26 cellular contexts compared by ENCODE assay signal in the genomic region with DNA sequence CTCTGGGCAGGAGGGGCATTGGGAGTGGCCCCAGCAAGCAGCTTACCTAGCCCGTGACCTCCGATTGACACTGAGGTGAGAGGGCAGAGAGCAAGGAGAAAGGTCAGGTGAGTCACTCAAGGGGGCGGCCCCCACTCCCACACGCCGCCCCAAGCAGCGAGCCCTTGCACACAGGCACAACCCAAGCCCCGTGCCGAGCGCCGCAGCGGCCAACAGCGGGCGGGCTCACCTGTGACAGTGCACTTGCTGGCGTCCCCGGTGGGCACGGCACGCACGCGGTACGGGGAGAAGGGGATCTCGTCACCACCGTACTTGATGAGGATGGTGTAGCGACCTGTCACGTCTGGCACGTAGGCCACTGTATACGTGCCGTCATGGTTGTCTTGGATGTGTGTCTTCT. TPM values are rescaled to one million over a fixed set of nuclear protein-coding genes. Genes with fewer than 3 reads are reported as not detected.
A peak's percentile ranks its signal among the peaks of the same experiment; 100 is the strongest.
DNase-seq lines count a peak whose midpoint lies in the region; ATAC-seq, FAIRE-seq and TF ChIP-seq lines count a peak whose summit lies in the region.
"Had no signal": no experiment of that assay in that cellular context is flagged by ENCODE, and none has a peak within 500 bp of the region (broad histone marks: within the 10 kb centered on the region; RNA-seq: fewer than 3 reads in every experiment).

No MANE protein-coding gene starts in this region.

- POLR2A ChIA-PET in naive thymus-derived CD8-positive, alpha-beta T cell (lab: Charles Lee): interaction anchor here (1.2 to 4.3 kb wide), 4 partner anchors 8 to 13 kb away, joined by 3 to 18 read pairs (median 4); no protein-coding TSS in a partner anchor

- H3K27me3 ChIP-seq in CD4-positive, CD25-positive, alpha-beta regulatory T cell (ENCODE audit: control insufficient read depth, insufficient read depth, low read length): no peaks in the 10 kb centered on the region
- H3K27me3 ChIP-seq in astrocyte (ENCODE audit: insufficient read depth, low read length): no peaks in the 10 kb centered on the region
- H3K27me3 ChIP-seq: SJSA1 had no signal

- no peak for TF ChIP-seq CTCF in CD14-positive monocyte (IDR thresholded peaks at IDR 0.05)
- no peak for TF ChIP-seq CTCF in astrocyte (IDR thresholded peaks at IDR 0.05; ENCODE audit: insufficient read depth, low read depth, low read length)

- H3K27me3 Mint-ChIP-seq in CD14-positive monocyte (ENCODE audit: low read depth in 3 of 3) (peaks cover 0 to 2% (median 0%) of the 10 kb centered on the region in 3 donors), astrocyte (ENCODE audit: low read depth, unreplicated experiment) (no peaks in the 10 kb centered on the region)
- no peaks in the 10 kb centered on the region for H3K27me3 Mint-ChIP-seq in CD4-positive, CD25-positive, alpha-beta regulatory T cell
- no peaks in the 10 kb centered on the region for H3K27me3 Mint-ChIP-seq in naive thymus-derived CD8-positive, alpha-beta T cell

- no peaks in the 10 kb centered on the region for H3K9me3 Mint-ChIP-seq in CD14-positive monocyte
- peaks cover 0 to 4% (median 0%) of the 10 kb centered on the region in 7 donors for H3K9me3 Mint-ChIP-seq in CD4-positive, CD25-positive, alpha-beta regulatory T cell
- H3K9me3 Mint-ChIP-seq in astrocyte (ENCODE audit: unreplicated experiment): no peaks in the 10 kb centered on the region
- H3K9me3 Mint-ChIP-seq in naive thymus-derived CD8-positive, alpha-beta T cell: no peaks in the 10 kb centered on the region
- H3K9me3 Mint-ChIP-seq: activated naive CD4-positive, alpha-beta T cell treated with anti-CD3 and anti-CD28 coated beads for 36 hours had no signal

- no peak overlapping the region for H3K4me2 ChIP-seq in astrocyte (ENCODE audit: low read length)
- H3K4me2 ChIP-seq: KMS-11 had no signal

- H3K4me3 Mint-ChIP-seq in CD14-positive monocyte (no peak overlapping the region), astrocyte (ENCODE audit: unreplicated experiment) (no peak overlapping the region)
- peak overlapping the region in 1 of 4 donors; percentile 63 for H3K4me3 Mint-ChIP-seq in CD4-positive, CD25-positive, alpha-beta regulatory T cell
- no peak overlapping the region for H3K4me3 Mint-ChIP-seq in naive thymus-derived CD8-positive, alpha-beta T cell
- H3K4me3 Mint-ChIP-seq: activated naive CD4-positive, alpha-beta T cell treated with anti-CD3 and anti-CD28 coated beads for 36 hours had no signal

- H3K36me3 ChIP-seq in CD4-positive, CD25-positive, alpha-beta regulatory T cell (ENCODE audit: control insufficient read depth, insufficient read depth, low read length): peaks cover 66% of the 10 kb centered on the region
- H3K36me3 ChIP-seq in astrocyte (ENCODE audit: insufficient read depth, low read length): peaks cover 22% of the 10 kb centered on the region

- no peaks in the 10 kb centered on the region for H3K9me3 ChIP-seq in CD4-positive, CD25-positive, alpha-beta regulatory T cell (ENCODE audit: control insufficient read depth in 2 of 2, low read length in 2 of 2)
- H3K9me3 ChIP-seq in astrocyte (ENCODE audit: insufficient read depth, low read depth, low read length): no peaks in the 10 kb centered on the region
- H3K9me3 ChIP-seq: psoas muscle, SJSA1 had no signal

- H4K20me1 ChIP-seq in astrocyte (ENCODE audit: insufficient read depth, low read length): peaks cover 98% of the 10 kb centered on the region

- no peak overlapping the region for H3K9ac ChIP-seq in astrocyte (ENCODE audit: low read length)
- H3K9ac ChIP-seq: KMS-11 had no signal

- no peak for ATAC-seq in CD4-positive, CD25-positive, alpha-beta regulatory T cell (ENCODE audit: low read depth in 2 of 2)
- no peak for ATAC-seq in naive thymus-derived CD8-positive, alpha-beta T cell
- no peak for ATAC-seq in HG03196 (IDR thresholded peaks at IDR 0.05; ENCODE audit: unreplicated experiment)
- ATAC-seq: psoas muscle had no signal

- H2AFZ ChIP-seq in astrocyte (ENCODE audit: low read depth, low read length): no peak overlapping the region

- FAIRE-seq in astrocyte (lab: Jason Lieb, UNC): peak; percentile 54
- FAIRE-seq: endothelial cell of umbilical vein, G401.6, RCC 7860 had no signal

- H3K36me3 Mint-ChIP-seq in CD14-positive monocyte (peaks cover 55 to 93% of the 10 kb centered on the region in 2 donors), astrocyte (ENCODE audit: low read depth, unreplicated experiment) (peaks cover 4% of the 10 kb centered on the region)
- H3K36me3 Mint-ChIP-seq in CD4-positive, CD25-positive, alpha-beta regulatory T cell: peaks cover 6% of the 10 kb centered on the region
- peaks cover 0 to 51% (median 0%) of the 10 kb centered on the region in 3 donors for H3K36me3 Mint-ChIP-seq in naive thymus-derived CD8-positive, alpha-beta T cell

- peak overlapping the region; percentile 33 for H3K27ac ChIP-seq in CD4-positive, CD25-positive, alpha-beta regulatory T cell (ENCODE audit: insufficient read depth, low read length, poor library complexity, severe bottlenecking)
- no peak overlapping the region for H3K27ac ChIP-seq in astrocyte (ENCODE audit: low read depth, low read length)
- H3K27ac ChIP-seq: KMS-11, psoas muscle, SJSA1, skin epidermis had no signal

- H3K4me3 ChIP-seq in CD4-positive, CD25-positive, alpha-beta regulatory T cell (ENCODE audit: low read depth, low read length): no peak overlapping the region
- no peak overlapping the region for H3K4me3 ChIP-seq in astrocyte (ENCODE audit: insufficient read depth, low read depth, low read length)
- H3K4me3 ChIP-seq: psoas muscle, SJSA1, skin epidermis had no signal

- intact Hi-C loops in CD14-positive monocyte (cut with micrococcal nuclease): no loop called here

- H3K4me1 Mint-ChIP-seq in CD14-positive monocyte (no peaks in the 10 kb centered on the region), astrocyte (ENCODE audit: low read depth, unreplicated experiment) (peaks cover 7% of the 10 kb centered on the region)
- H3K4me1 Mint-ChIP-seq in CD4-positive, CD25-positive, alpha-beta regulatory T cell: peaks cover 0 to 48% (median 2%) of the 10 kb centered on the region in 4 donors
- peaks cover 5 to 48% (median 23%) of the 10 kb centered on the region in 4 donors for H3K4me1 Mint-ChIP-seq in naive thymus-derived CD8-positive, alpha-beta T cell

- DNase-seq in CD14-positive monocyte (ENCODE audit: low spot score) (no peak), astrocyte (ENCODE audit: low read depth) (no peak), NCI-H2227 treated with DMSO at 0.1 percent for 48 hours (lab: John Stamatoyannopoulos, UW) (no peak), putamen (ENCODE audit: low spot score) (no peak)
- DNase-seq in CD4-positive, CD25-positive, alpha-beta regulatory T cell: no peak
- DNase-seq in naive thymus-derived CD8-positive, alpha-beta T cell: no peak
- DNase-seq: activated CD8-positive, alpha-beta memory T cell treated with anti-CD3 and anti-CD28 coated beads for 24 hours; activated naive CD4-positive, alpha-beta T cell treated with anti-CD3 and anti-CD28 coated beads for 36 hours; activated T-cell treated with anti-CD3 and anti-CD28 coated beads, Interleukin-2, amount 50 U/mL, for 48 hours; anterior cingulate cortex; caudate nucleus; DMS153; glutamatergic neuron; mammary epithelial cell; NCI-H2171 treated with DMSO at 0.1 percent for 48 hours; NCI-H526; nucleus accumbens; psoas muscle; stimulated activated CD4-positive, alpha-beta T cell treated with anti-CD3 and anti-CD28 coated beads, Interleukin-1b, Interleukin-23, amount 100 ng/mL, for 48 hours had no signal

- H3K27ac Mint-ChIP-seq in CD14-positive monocyte (peak overlapping the region in 5 of 7 donors; percentile 8 to 58 (median 40)), astrocyte (ENCODE audit: unreplicated experiment) (no peak overlapping the region)
- H3K27ac Mint-ChIP-seq in CD4-positive, CD25-positive, alpha-beta regulatory T cell: no peak overlapping the region
- H3K27ac Mint-ChIP-seq in naive thymus-derived CD8-positive, alpha-beta T cell: peak overlapping the region in 6 of 10 donors; percentile 11 to 83 (median 72)
- H3K27ac Mint-ChIP-seq: activated naive CD4-positive, alpha-beta T cell treated with anti-CD3 and anti-CD28 coated beads for 36 hours had no signal

- peaks cover 87% of the 10 kb centered on the region for H3K4me1 ChIP-seq in CD4-positive, CD25-positive, alpha-beta regulatory T cell (ENCODE audit: control insufficient read depth, insufficient read depth, low read length, poor library complexity, severe bottlenecking)
- H3K4me1 ChIP-seq in astrocyte (ENCODE audit: insufficient read depth, low read length): peaks cover 5% of the 10 kb centered on the region
- H3K4me1 ChIP-seq: psoas muscle had no signal

- peaks cover 73% of the 10 kb centered on the region for H3K79me2 ChIP-seq in astrocyte (ENCODE audit: insufficient read depth, low read length)

RNA-seq across cellular contexts. Expression of gene FLNA, which starts 17.2 kb away (rescaled TPM):
- polyA plus RNA-seq in CD14-positive monocyte: 100 to 1,000 TPM; 111 to 219 TPM
- 1,918 TPM for total RNA-seq in CD4-positive, CD25-positive, alpha-beta regulatory T cell
- polyA plus RNA-seq in CD4-positive, CD25-positive, alpha-beta regulatory T cell: 100 to 1,000 TPM; 219 to 283 (median 250) TPM
- total RNA-seq in astrocyte: 2,809 and 2,978 TPM in 2 replicates
- 100 to 1,000 TPM; 613 to 633 TPM for total RNA-seq in naive thymus-derived CD8-positive, alpha-beta T cell
- 100 to 1,000 TPM; 156 to 341 (median 169) TPM for polyA plus RNA-seq in naive thymus-derived CD8-positive, alpha-beta T cell

RNA-seq across cellular contexts. Expression of gene EMD, which starts 21.9 kb away (rescaled TPM):
- polyA plus RNA-seq in CD14-positive monocyte: 10 to 100 TPM; 14.0 to 17.6 TPM
- 133 TPM for total RNA-seq in CD4-positive, CD25-positive, alpha-beta regulatory T cell
- 10 to 100 TPM; 31.8 to 44.0 (median 34.6) TPM for polyA plus RNA-seq in CD4-positive, CD25-positive, alpha-beta regulatory T cell
- 75.6 and 75.7 TPM in 2 replicates for total RNA-seq in astrocyte
- total RNA-seq in naive thymus-derived CD8-positive, alpha-beta T cell: 10 to 100 TPM; 90.4 to 95.4 TPM
- 10 to 100 TPM; 35.5 to 37.1 (median 35.7) TPM for polyA plus RNA-seq in naive thymus-derived CD8-positive, alpha-beta T cell

RNA-seq across cellular contexts. Expression of gene RPL10, which starts 41.0 kb away (rescaled TPM):
- 1,000 to 10,000 TPM; 1,536 to 1,724 TPM for polyA plus RNA-seq in CD14-positive monocyte
- 4,192 TPM for total RNA-seq in CD4-positive, CD25-positive, alpha-beta regulatory T cell
- 1,000 to 10,000 TPM; 3,877 to 6,073 (median 4,905) TPM for polyA plus RNA-seq in CD4-positive, CD25-positive, alpha-beta regulatory T cell
- total RNA-seq in astrocyte: 1,848 and 1,967 TPM in 2 replicates
- total RNA-seq in naive thymus-derived CD8-positive, alpha-beta T cell: 1,000 to 10,000 TPM; 4,733 to 4,862 TPM
- polyA plus RNA-seq in naive thymus-derived CD8-positive, alpha-beta T cell: 1,000 to 10,000 TPM; 5,585 to 7,081 (median 6,663) TPM

RNA-seq across cellular contexts. Expression of gene DNASE1L1, which starts 51.8 kb away (rescaled TPM):
- 10 to 100 TPM; 26.2 to 27.2 TPM for polyA plus RNA-seq in CD14-positive monocyte
- total RNA-seq in CD4-positive, CD25-positive, alpha-beta regulatory T cell: 29.7 TPM
- polyA plus RNA-seq in CD4-positive, CD25-positive, alpha-beta regulatory T cell: 10 to 100 TPM; 12.2 to 23.1 (median 19.1) TPM
- 35.1 and 39.1 TPM in 2 replicates for total RNA-seq in astrocyte
- total RNA-seq in naive thymus-derived CD8-positive, alpha-beta T cell: 10 to 100 TPM; 16.6 to 19.9 TPM
- polyA plus RNA-seq in naive thymus-derived CD8-positive, alpha-beta T cell: 10 to 100 TPM; 12.7 to 15.3 (median 12.8) TPM

RNA-seq across cellular contexts. Expression of gene TAFAZZIN, which starts 54.1 kb away (rescaled TPM):
- 10 to 100 TPM; 21.7 to 21.9 TPM for polyA plus RNA-seq in CD14-positive monocyte
- total RNA-seq in CD4-positive, CD25-positive, alpha-beta regulatory T cell: 84.2 TPM
- 10 to 100 TPM; 28.4 to 37.7 (median 34.3) TPM for polyA plus RNA-seq in CD4-positive, CD25-positive, alpha-beta regulatory T cell
- 16.6 and 20.7 TPM in 2 replicates for total RNA-seq in astrocyte
- 100 to 1,000 TPM; 111 to 112 TPM for total RNA-seq in naive thymus-derived CD8-positive, alpha-beta T cell
- 10 to 100 TPM; 29.3 to 39.8 (median 37.8) TPM for polyA plus RNA-seq in naive thymus-derived CD8-positive, alpha-beta T cell

Comparison
In these comparisons a context has a peak if more than half of its experiments do, and no peak if none do; other contexts are left out.
1. H3K27ac Mint-ChIP-seq: peak in CD14-positive monocyte (5 of 7) and naive thymus-derived CD8-positive, alpha-beta T cell (6 of 10); none in CD4-positive, CD25-positive, alpha-beta regulatory T cell (0 of 3) and astrocyte (single experiment).